ENCODE assay signal across 1 cellular context in genomic region chr9:136969774-136970173, GRCh38.
TF ChIP-seq lines count a peak whose summit lies in the region.

No MANE protein-coding gene starts in this region.

TF ChIP-seq in H1, 55 proteins besides CTCF, POLR2A, EP300 and RAD21:
- TF ChIP-seq KDM1A (IDR thresholded peaks at IDR 0.05; ENCODE audit: borderline replicate concordance, low read length) (no peak), SIN3A (conservative IDR thresholded peaks at IDR 0.05 in 1 of 2, IDR thresholded peaks at IDR 0.05 in 1 of 2; ENCODE audit: low read depth in 1 of 2, low read length in 2 of 2) (no peak), ASH2L (IDR thresholded peaks at IDR 0.05; ENCODE audit: low read length) (no peak), RBBP5 (IDR thresholded peaks at IDR 0.05; ENCODE audit: borderline replicate concordance, low read depth, low read length) (no peak)
TF ChIP-seq in H1: peak in this region for 0.
